In the genomic region with DNA sequence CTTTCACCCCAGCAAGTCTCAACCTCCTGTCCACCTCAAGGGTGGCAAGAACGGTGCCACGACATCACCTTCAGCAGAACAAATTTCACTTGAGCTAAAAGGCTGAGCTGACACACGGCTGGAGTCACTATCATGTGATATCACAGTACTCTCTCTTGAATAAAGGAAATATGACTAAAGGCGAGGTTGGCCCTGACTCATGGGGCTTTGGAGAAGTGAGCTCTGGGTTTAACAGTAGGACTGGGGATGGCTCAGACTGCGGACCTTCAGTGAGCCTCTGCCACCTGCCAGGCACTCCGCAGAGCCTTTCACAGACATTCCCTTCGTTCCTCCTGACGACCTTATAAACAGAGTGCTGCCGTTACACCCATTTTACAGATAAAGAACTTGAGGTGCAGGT, we compare ENCODE assay signal across 2 cellular contexts.
TF ChIP-seq lines count a peak whose summit lies in the region.

No MANE protein-coding gene starts in this region.

TF ChIP-seq in endothelial cell of umbilical vein, 7 proteins besides CTCF, POLR2A, EP300 and RAD21 (continued from another document):
- TF ChIP-seq EZH2 (IDR thresholded peaks at IDR 0.05; ENCODE audit: borderline replicate concordance, low read depth, low read length, severe bottlenecking) = no peak
- no peak for TF ChIP-seq MYC (IDR thresholded peaks at IDR 0.05; ENCODE audit: low read depth, low read length)
- peak; percentile 62 for TF ChIP-seq JUN (IDR thresholded peaks at IDR 0.05; ENCODE audit: borderline replicate concordance, insufficient read depth, insufficient read length, low read depth)
- TF ChIP-seq GATA2 (IDR thresholded peaks at IDR 0.05; ENCODE audit: insufficient read depth, insufficient read length, low read depth, low read length) = peak; percentile 40

TF ChIP-seq in GM23338, 12 proteins besides CTCF, POLR2A, EP300 and RAD21 (continued from another document):
- TF ChIP-seq, protein P1, sequence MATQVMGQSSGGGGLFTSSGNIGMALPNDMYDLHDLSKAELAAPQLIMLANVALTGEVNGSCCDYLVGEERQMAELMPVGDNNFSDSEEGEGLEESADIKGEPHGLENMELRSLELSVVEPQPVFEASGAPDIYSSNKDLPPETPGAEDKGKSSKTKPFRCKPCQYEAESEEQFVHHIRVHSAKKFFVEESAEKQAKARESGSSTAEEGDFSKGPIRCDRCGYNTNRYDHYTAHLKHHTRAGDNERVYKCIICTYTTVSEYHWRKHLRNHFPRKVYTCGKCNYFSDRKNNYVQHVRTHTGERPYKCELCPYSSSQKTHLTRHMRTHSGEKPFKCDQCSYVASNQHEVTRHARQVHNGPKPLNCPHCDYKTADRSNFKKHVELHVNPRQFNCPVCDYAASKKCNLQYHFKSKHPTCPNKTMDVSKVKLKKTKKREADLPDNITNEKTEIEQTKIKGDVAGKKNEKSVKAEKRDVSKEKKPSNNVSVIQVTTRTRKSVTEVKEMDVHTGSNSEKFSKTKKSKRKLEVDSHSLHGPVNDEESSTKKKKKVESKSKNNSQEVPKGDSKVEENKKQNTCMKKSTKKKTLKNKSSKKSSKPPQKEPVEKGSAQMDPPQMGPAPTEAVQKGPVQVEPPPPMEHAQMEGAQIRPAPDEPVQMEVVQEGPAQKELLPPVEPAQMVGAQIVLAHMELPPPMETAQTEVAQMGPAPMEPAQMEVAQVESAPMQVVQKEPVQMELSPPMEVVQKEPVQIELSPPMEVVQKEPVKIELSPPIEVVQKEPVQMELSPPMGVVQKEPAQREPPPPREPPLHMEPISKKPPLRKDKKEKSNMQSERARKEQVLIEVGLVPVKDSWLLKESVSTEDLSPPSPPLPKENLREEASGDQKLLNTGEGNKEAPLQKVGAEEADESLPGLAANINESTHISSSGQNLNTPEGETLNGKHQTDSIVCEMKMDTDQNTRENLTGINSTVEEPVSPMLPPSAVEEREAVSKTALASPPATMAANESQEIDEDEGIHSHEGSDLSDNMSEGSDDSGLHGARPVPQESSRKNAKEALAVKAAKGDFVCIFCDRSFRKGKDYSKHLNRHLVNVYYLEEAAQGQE (IDR thresholded peaks at IDR 0.05; ENCODE audit: unreplicated experiment) = no peak
- TF ChIP-seq CREB1 (CRISPR knock-in tag; IDR thresholded peaks at IDR 0.05; ENCODE audit: low read depth) = no peak
- TF ChIP-seq STAT1 (IDR thresholded peaks at IDR 0.05; ENCODE audit: unreplicated experiment) = no peak
- no peak for TF ChIP-seq ZNF331 (CRISPR knock-in tag; IDR thresholded peaks at IDR 0.05; ENCODE audit: low read depth)
- TF ChIP-seq, protein P2, sequence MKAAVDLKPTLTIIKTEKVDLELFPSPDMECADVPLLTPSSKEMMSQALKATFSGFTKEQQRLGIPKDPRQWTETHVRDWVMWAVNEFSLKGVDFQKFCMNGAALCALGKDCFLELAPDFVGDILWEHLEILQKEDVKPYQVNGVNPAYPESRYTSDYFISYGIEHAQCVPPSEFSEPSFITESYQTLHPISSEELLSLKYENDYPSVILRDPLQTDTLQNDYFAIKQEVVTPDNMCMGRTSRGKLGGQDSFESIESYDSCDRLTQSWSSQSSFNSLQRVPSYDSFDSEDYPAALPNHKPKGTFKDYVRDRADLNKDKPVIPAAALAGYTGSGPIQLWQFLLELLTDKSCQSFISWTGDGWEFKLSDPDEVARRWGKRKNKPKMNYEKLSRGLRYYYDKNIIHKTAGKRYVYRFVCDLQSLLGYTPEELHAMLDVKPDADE (IDR thresholded peaks at IDR 0.05) = no peak
- no peak for TF ChIP-seq EZH2phosphoT487 (IDR thresholded peaks at IDR 0.05; ENCODE audit: unreplicated experiment)
- TF ChIP-seq, protein P3, sequence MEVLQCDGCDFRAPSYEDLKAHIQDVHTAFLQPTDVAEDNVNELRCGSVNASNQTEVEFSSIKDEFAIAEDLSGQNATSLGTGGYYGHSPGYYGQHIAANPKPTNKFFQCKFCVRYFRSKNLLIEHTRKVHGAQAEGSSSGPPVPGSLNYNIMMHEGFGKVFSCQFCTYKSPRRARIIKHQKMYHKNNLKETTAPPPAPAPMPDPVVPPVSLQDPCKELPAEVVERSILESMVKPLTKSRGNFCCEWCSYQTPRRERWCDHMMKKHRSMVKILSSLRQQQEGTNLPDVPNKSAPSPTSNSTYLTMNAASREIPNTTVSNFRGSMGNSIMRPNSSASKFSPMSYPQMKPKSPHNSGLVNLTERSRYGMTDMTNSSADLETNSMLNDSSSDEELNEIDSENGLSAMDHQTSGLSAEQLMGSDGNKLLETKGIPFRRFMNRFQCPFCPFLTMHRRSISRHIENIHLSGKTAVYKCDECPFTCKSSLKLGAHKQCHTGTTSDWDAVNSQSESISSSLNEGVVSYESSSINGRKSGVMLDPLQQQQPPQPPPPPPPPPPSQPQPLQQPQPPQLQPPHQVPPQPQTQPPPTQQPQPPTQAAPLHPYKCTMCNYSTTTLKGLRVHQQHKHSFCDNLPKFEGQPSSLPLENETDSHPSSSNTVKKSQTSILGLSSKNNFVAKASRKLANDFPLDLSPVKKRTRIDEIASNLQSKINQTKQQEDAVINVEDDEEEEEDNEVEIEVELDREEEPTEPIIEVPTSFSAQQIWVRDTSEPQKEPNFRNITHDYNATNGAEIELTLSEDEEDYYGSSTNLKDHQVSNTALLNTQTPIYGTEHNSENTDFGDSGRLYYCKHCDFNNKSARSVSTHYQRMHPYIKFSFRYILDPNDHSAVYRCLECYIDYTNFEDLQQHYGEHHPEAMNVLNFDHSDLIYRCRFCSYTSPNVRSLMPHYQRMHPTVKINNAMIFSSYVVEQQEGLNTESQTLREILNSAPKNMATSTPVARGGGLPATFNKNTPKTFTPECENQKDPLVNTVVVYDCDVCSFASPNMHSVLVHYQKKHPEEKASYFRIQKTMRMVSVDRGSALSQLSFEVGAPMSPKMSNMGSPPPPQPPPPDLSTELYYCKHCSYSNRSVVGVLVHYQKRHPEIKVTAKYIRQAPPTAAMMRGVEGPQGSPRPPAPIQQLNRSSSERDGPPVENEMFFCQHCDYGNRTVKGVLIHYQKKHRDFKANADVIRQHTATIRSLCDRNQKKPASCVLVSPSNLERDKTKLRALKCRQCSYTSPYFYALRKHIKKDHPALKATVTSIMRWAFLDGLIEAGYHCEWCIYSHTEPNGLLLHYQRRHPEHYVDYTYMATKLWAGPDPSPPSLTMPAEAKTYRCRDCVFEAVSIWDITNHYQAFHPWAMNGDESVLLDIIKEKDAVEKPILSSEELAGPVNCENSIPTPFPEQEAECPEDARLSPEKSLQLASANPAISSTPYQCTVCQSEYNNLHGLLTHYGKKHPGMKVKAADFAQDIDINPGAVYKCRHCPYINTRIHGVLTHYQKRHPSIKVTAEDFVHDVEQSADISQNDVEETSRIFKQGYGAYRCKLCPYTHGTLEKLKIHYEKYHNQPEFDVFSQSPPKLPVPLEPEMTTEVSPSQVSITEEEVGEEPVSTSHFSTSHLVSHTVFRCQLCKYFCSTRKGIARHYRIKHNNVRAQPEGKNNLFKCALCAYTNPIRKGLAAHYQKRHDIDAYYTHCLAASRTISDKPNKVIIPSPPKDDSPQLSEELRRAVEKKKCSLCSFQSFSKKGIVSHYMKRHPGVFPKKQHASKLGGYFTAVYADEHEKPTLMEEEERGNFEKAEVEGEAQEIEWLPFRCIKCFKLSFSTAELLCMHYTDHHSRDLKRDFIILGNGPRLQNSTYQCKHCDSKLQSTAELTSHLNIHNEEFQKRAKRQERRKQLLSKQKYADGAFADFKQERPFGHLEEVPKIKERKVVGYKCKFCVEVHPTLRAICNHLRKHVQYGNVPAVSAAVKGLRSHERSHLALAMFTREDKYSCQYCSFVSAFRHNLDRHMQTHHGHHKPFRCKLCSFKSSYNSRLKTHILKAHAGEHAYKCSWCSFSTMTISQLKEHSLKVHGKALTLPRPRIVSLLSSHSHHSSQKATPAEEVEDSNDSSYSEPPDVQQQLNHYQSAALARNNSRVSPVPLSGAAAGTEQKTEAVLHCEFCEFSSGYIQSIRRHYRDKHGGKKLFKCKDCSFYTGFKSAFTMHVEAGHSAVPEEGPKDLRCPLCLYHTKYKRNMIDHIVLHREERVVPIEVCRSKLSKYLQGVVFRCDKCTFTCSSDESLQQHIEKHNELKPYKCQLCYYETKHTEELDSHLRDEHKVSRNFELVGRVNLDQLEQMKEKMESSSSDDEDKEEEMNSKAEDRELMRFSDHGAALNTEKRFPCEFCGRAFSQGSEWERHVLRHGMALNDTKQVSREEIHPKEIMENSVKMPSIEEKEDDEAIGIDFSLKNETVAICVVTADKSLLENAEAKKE (CRISPR knock-in tag; IDR thresholded peaks at IDR 0.05) = no peak
- no peak for TF ChIP-seq POLR2AphosphoS5 (IDR thresholded peaks at IDR 0.05; ENCODE audit: low read depth)
TF ChIP-seq in GM23338: peak in this region for 0.
